In genomic region chr3:135229018-135229495, GRCh38 we compare ENCODE assay signal across 11 cellular contexts.
DNase-seq lines count a peak whose midpoint lies in the region; ATAC-seq and TF ChIP-seq lines count a peak whose summit lies in the region.
"Had no signal": no experiment of that assay in that cellular context is flagged by ENCODE, and none has a peak within 500 bp of the region (broad histone marks: within the 10 kb centered on the region; RNA-seq: fewer than 3 reads in every experiment).

No MANE protein-coding gene starts in this region.

- peaks cover 28% of the 10 kb centered on the region for H3K4me1 ChIP-seq in DND-41 (ENCODE audit: insufficient read depth, low read length)
- H3K4me1 ChIP-seq: prostate gland had no signal

- TF ChIP-seq RAD21 in neural cell (conservative IDR thresholded peaks at IDR 0.05): peak; percentile 69

- H2AFZ ChIP-seq in DND-41 (ENCODE audit: low read depth, low read length): no peak overlapping the region
- no peak overlapping the region for H2AFZ ChIP-seq in neural cell (ENCODE audit: low read depth, low read length)

- H3K4me3 ChIP-seq in DND-41 (ENCODE audit: low read depth in 1 of 2, low read length in 2 of 2) (no peak overlapping the region), neural cell (ENCODE audit: low read length) (peak overlapping the region; percentile 15)
- H3K4me3 ChIP-seq: dorsolateral prefrontal cortex, prostate gland had no signal

- H3K9ac ChIP-seq in DND-41 (ENCODE audit: low read depth, low read length) (no peak overlapping the region), neural cell (ENCODE audit: low read length) (peak overlapping the region; percentile 6)

- H3F3A ChIP-seq in neural cell (ENCODE audit: insufficient read depth, low read length, poor library complexity, severe bottlenecking): no peaks in the 10 kb centered on the region

- peak; percentile 26 for TF ChIP-seq CTCF in DND-41 (IDR thresholded peaks at IDR 0.05; ENCODE audit: borderline replicate concordance, extremely low read depth, low read length, poor library complexity, severe bottlenecking)
- TF ChIP-seq CTCF in neural cell (IDR thresholded peaks at IDR 0.05; ENCODE audit: poor library complexity, severe bottlenecking): peak; percentile 70

- no peaks in the 10 kb centered on the region for H4K20me1 ChIP-seq in DND-41 (ENCODE audit: insufficient read depth, low read length)
- no peaks in the 10 kb centered on the region for H4K20me1 ChIP-seq in neural cell (ENCODE audit: insufficient read depth)

- H3K27me3 ChIP-seq in DND-41 (ENCODE audit: insufficient read depth, low read length, poor library complexity) (no peaks in the 10 kb centered on the region), neural cell (ENCODE audit: insufficient read depth, low read depth, low read length) (no peaks in the 10 kb centered on the region)
- H3K27me3 ChIP-seq: dorsolateral prefrontal cortex had no signal

- no peak overlapping the region for H3K4me2 ChIP-seq in DND-41 (ENCODE audit: insufficient read depth, low read length)
- no peak overlapping the region for H3K4me2 ChIP-seq in neural cell (ENCODE audit: low read length)

- peak; percentile 78 for TF ChIP-seq EP300 in neural cell (conservative IDR thresholded peaks at IDR 0.05; ENCODE audit: poor library complexity, severe bottlenecking)

- ATAC-seq in DND-41 (ENCODE audit: insufficient read depth, low read depth) (no peak), HG02840 (IDR thresholded peaks at IDR 0.05; ENCODE audit: low FRiP score, unreplicated experiment) (no peak), GM21528 (IDR thresholded peaks at IDR 0.05; ENCODE audit: low FRiP score, unreplicated experiment) (no peak)

- DNase-seq in DND-41 (peak; percentile 12), NCI-H2081 (lab: John Stamatoyannopoulos, UW) (peak; percentile 99 to 100), SHP77 treated with DMSO at 0.1 percent for 48 hours (lab: John Stamatoyannopoulos, UW) (peak; percentile 48), OCI-M2 (lab: John Stamatoyannopoulos, UW; ENCODE audit: unreplicated experiment) (no peak)
- no peak for DNase-seq in activated naive CD4-positive, alpha-beta T cell treated with anti-CD3 and anti-CD28 coated beads, Interleukin-2, amount 50 U/mL, for 16 hours
- DNase-seq: activated naive CD4-positive, alpha-beta T cell had no signal

- H3K9me2 ChIP-seq in neural cell (ENCODE audit: insufficient read depth, low read length): no peaks in the 10 kb centered on the region

- H3K9me3 ChIP-seq in DND-41 (ENCODE audit: insufficient read depth, low read length, severe bottlenecking): no peaks in the 10 kb centered on the region
- no peaks in the 10 kb centered on the region for H3K9me3 ChIP-seq in neural cell (ENCODE audit: low read length)
- H3K9me3 ChIP-seq: prostate gland had no signal

- H3K79me2 ChIP-seq in DND-41 (ENCODE audit: insufficient read depth, low read length): no peaks in the 10 kb centered on the region
- H3K79me2 ChIP-seq in neural cell (replicated peaks; ENCODE audit: insufficient read depth, low read length): no peaks in the 10 kb centered on the region

- H3K36me3 ChIP-seq in DND-41 (ENCODE audit: insufficient read depth, low read length) (no peaks in the 10 kb centered on the region), neural cell (ENCODE audit: insufficient read depth, low read length) (no peaks in the 10 kb centered on the region)
- H3K36me3 ChIP-seq: prostate gland had no signal

- no peak overlapping the region for H3K27ac ChIP-seq in DND-41 (ENCODE audit: low read length)
- peak overlapping the region; percentile 59 for H3K27ac ChIP-seq in neural cell (ENCODE audit: low read length)
- H3K27ac ChIP-seq: dorsolateral prefrontal cortex, prostate gland had no signal

TF ChIP-seq in neural cell, 6 proteins besides CTCF, POLR2A, EP300 and RAD21:
- TF ChIP-seq SMC3 (conservative IDR thresholded peaks at IDR 0.05; ENCODE audit: poor library complexity): peak; percentile 75
- TF ChIP-seq POLR2AphosphoS5 (IDR thresholded peaks at IDR 0.05): peak; percentile 81
- TF ChIP-seq REST (IDR thresholded peaks at IDR 0.05; ENCODE audit: borderline replicate concordance): peak; percentile 87
- TF ChIP-seq MXI1 (conservative IDR thresholded peaks at IDR 0.05; ENCODE audit: poor library complexity, severe bottlenecking): no peak
TF ChIP-seq in neural cell: peak in this region for 3.

Comparison
In these comparisons a context has a peak if more than half of its experiments do, and no peak if none do; other contexts are left out.
1. DNase-seq: peak in DND-41 (single experiment), NCI-H2081 (2 of 2) and SHP77 treated with DMSO at 0.1 percent for 48 hours (single experiment); none in activated naive CD4-positive, alpha-beta T cell treated with anti-CD3 and anti-CD28 coated beads, Interleukin-2, amount 50 U/mL, for 16 hours (single experiment) and OCI-M2 (single experiment).